9 cellular contexts compared by ENCODE assay signal in the genomic region with DNA sequence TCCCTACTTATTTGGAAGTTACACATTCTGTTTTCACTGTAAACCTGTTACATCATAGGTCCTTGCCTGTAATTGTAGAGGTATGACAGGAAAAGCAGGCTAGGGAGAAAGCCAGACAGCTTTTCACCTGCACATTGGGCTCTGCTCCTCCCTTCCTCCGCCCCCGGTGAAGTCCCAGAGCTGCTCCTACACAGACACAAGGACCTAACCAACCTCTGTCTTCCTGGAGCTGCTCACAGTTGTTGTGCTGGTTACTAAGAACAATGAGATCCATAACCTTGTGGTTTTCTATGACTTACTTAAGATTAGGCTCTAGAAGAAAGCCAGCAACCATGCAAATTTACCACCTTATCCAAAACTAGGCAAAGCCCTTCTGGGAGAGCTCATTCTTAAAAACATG.
"Had no signal": no experiment of that assay in that cellular context is flagged by ENCODE, and none has a peak within 500 bp of the region (broad histone marks: within the 10 kb centered on the region; RNA-seq: fewer than 3 reads in every experiment).

No MANE protein-coding gene starts in this region.

- H3K4me1 ChIP-seq: gastroesophageal sphincter, pancreas, stomach had no signal

- H3K4me3 Mint-ChIP-seq: activated CD4-positive, alpha-beta memory T cell treated with anti-CD3 and anti-CD28 coated beads for 36 hours; neural crest cell had no signal

- H3K27ac Mint-ChIP-seq: activated CD4-positive, alpha-beta memory T cell treated with anti-CD3 and anti-CD28 coated beads for 36 hours had no signal

- DNase-seq: activated CD4-positive, alpha-beta memory T cell treated with anti-CD3 and anti-CD28 coated beads for 36 hours; activated naive CD4-positive, alpha-beta T cell; activated T-cell treated with anti-CD3 and anti-CD28 coated beads, Interleukin-2, amount 50 U/mL, for 48 hours; pancreas; stomach; T-helper 2 cell had no signal

- H3K27me3 Mint-ChIP-seq: activated CD4-positive, alpha-beta memory T cell treated with anti-CD3 and anti-CD28 coated beads for 36 hours had no signal

- H3K4me3 ChIP-seq: gastroesophageal sphincter, pancreas, stomach, thoracic aorta had no signal

- H3K27me3 ChIP-seq: gastroesophageal sphincter, pancreas, stomach had no signal

- H3K9me3 Mint-ChIP-seq: activated CD4-positive, alpha-beta memory T cell treated with anti-CD3 and anti-CD28 coated beads for 36 hours; neural crest cell had no signal

- H3K4me1 Mint-ChIP-seq: neural crest cell had no signal

- H3K9me3 ChIP-seq: gastroesophageal sphincter, pancreas, stomach, thoracic aorta had no signal

- H3K27ac ChIP-seq: gastroesophageal sphincter, pancreas, stomach, thoracic aorta had no signal

- H3K36me3 ChIP-seq: thoracic aorta had no signal
